In genomic region chr3:53155763-53156162, GRCh38 we compare ENCODE assay signal across 15 cellular contexts. TPM values are rescaled to one million over a fixed set of nuclear protein-coding genes. Genes with fewer than 3 reads are reported as not detected.
DNase-seq lines count a peak whose midpoint lies in the region; ATAC-seq and TF ChIP-seq lines count a peak whose summit lies in the region.
"Had no signal": no experiment of that assay in that cellular context is flagged by ENCODE, and none has a peak within 500 bp of the region (broad histone marks: within the 10 kb centered on the region; RNA-seq: fewer than 3 reads in every experiment).

No MANE protein-coding gene starts in this region.

- H3K27me3 ChIP-seq in mammary epithelial cell (ENCODE audit: insufficient read depth, low read length) (no peaks in the 10 kb centered on the region), lung (ENCODE audit: control insufficient read depth, insufficient read depth) (no peaks in the 10 kb centered on the region), upper lobe of right lung (no peaks in the 10 kb centered on the region)

- no peak overlapping the region for H3K4me3 Mint-ChIP-seq in MCF 10A (ENCODE audit: unreplicated experiment)
- no peak overlapping the region for H3K4me3 Mint-ChIP-seq in activated CD4-positive, alpha-beta memory T cell treated with anti-CD3 and anti-CD28 coated beads for 36 hours
- H3K4me3 Mint-ChIP-seq in activated naive CD4-positive, alpha-beta T cell treated with anti-CD3 and anti-CD28 coated beads for 36 hours, result no peak overlapping the region
- H3K4me3 Mint-ChIP-seq: activated T-helper 1 cell treated with anti-CD3 and anti-CD28 coated beads, Interleukin-12 subunit alpha, Interleukin-12 subunit beta, Interleukin-2, Interleukin-4 antibody, amounts not matched to agents 30 ng/mL and 10 ng/mL and 1 ng/mL, durations not matched to agents 14 hours and 24 hours and 36 hours; CD8-positive, alpha-beta memory T cell had no signal

- no peak overlapping the region for H3K27ac Mint-ChIP-seq in MCF 10A (ENCODE audit: low read depth, unreplicated experiment)
- H3K27ac Mint-ChIP-seq in activated CD4-positive, alpha-beta memory T cell treated with anti-CD3 and anti-CD28 coated beads for 36 hours, result no peak overlapping the region
- no peak overlapping the region for H3K27ac Mint-ChIP-seq in activated naive CD4-positive, alpha-beta T cell treated with anti-CD3 and anti-CD28 coated beads for 36 hours
- H3K27ac Mint-ChIP-seq: activated T-helper 1 cell treated with anti-CD3 and anti-CD28 coated beads, Interleukin-12 subunit alpha, Interleukin-12 subunit beta, Interleukin-2, Interleukin-4 antibody, amounts not matched to agents 30 ng/mL and 10 ng/mL and 1 ng/mL, durations not matched to agents 14 hours and 24 hours and 36 hours; CD8-positive, alpha-beta memory T cell; naive thymus-derived CD8-positive, alpha-beta T cell had no signal

- no peaks in the 10 kb centered on the region for H3K79me2 ChIP-seq in mammary epithelial cell (ENCODE audit: insufficient read depth, low read length)

- no peaks in the 10 kb centered on the region for H4K20me1 ChIP-seq in mammary epithelial cell (ENCODE audit: insufficient read depth, low read length)

- BruUV-seq in MCF 10A (replicated peaks; lab: Mats Ljungman, UMichigan), result no TSS peak
- no TSS peak for BruUV-seq in mammary epithelial cell (replicated peaks; lab: Mats Ljungman, UMichigan)

- DNase-seq in T47D (ENCODE audit: low read depth in 1 of 2, low spot score in 1 of 2) (peak; percentile 89 to 94), MCF 10A (ENCODE audit: unreplicated experiment) (no peak), mammary epithelial cell (peak; percentile 54), lung (ENCODE audit: low spot score) (peak; percentile 90), upper lobe of right lung (peak; percentile 93), NCI-H2227 treated with DMSO at 0.1 percent for 48 hours (lab: John Stamatoyannopoulos, UW) (no peak)
- no peak for DNase-seq in activated CD4-positive, alpha-beta memory T cell treated with anti-CD3 and anti-CD28 coated beads for 36 hours
- no peak for DNase-seq in activated naive CD4-positive, alpha-beta T cell treated with anti-CD3 and anti-CD28 coated beads for 36 hours
- DNase-seq: activated CD4-positive, alpha-beta T cell treated with anti-CD3 and anti-CD28 coated beads, Interleukin-2, amount 50 U/mL, for 48 hours; CD8-positive, alpha-beta memory T cell; naive thymus-derived CD8-positive, alpha-beta T cell; NCI-H1930; stimulated activated CD4-positive, alpha-beta T cell treated with anti-CD3 and anti-CD28 coated beads, Interleukin-2, amount 100 ng/mL, for 24 hours had no signal

- H3K36me3 ChIP-seq in mammary epithelial cell (ENCODE audit: insufficient read depth, low read length) (no peaks in the 10 kb centered on the region), lung (ENCODE audit: control insufficient read depth in 2 of 2, insufficient read depth in 2 of 2, low read length in 2 of 2) (no peaks in the 10 kb centered on the region), upper lobe of right lung (no peaks in the 10 kb centered on the region)

- CTCF ChIA-PET in MCF 10A (lab: Yijun Ruan, JAX) (no interaction called here), mammary epithelial cell (lab: Charles Lee; ENCODE audit: low non-redundant PET) (no interaction called here)
- CTCF ChIA-PET in activated CD4-positive, alpha-beta memory T cell treated with anti-CD3 and anti-CD28 coated beads for 36 hours (lab: Charles Lee), result interaction anchor here (1.2 to 1.9 kb wide), 2 partner anchors 40 to 41 kb away, joined by 3 to 5 read pairs; no protein-coding TSS in a partner anchor
- CTCF ChIA-PET in activated naive CD4-positive, alpha-beta T cell treated with anti-CD3 and anti-CD28 coated beads for 36 hours (lab: Charles Lee), result interaction anchor here (1.8 kb wide), 1 partner anchor 41 kb away, joined by 4 read pairs; no protein-coding TSS in a partner anchor

- no peaks in the 10 kb centered on the region for H3K27me3 Mint-ChIP-seq in MCF 10A (ENCODE audit: insufficient read depth, unreplicated experiment)
- H3K27me3 Mint-ChIP-seq in activated CD4-positive, alpha-beta memory T cell treated with anti-CD3 and anti-CD28 coated beads for 36 hours, result peaks cover 32% of the 10 kb centered on the region
- H3K27me3 Mint-ChIP-seq in activated naive CD4-positive, alpha-beta T cell treated with anti-CD3 and anti-CD28 coated beads for 36 hours (ENCODE audit: low read depth), result peaks cover 39% of the 10 kb centered on the region

- intact Hi-C loops in MCF 10A (cut with micrococcal nuclease) (no loop called here), mammary epithelial cell (cut with micrococcal nuclease) (no loop called here), upper lobe of right lung (cut with DNase I) (no loop called here)
- intact Hi-C loops in activated CD4-positive, alpha-beta memory T cell treated with anti-CD3 and anti-CD28 coated beads for 36 hours (cut with micrococcal nuclease), result no loop called here
- intact Hi-C loops in activated naive CD4-positive, alpha-beta T cell treated with anti-CD3 and anti-CD28 coated beads for 36 hours (cut with micrococcal nuclease), result no loop called here

- in situ Hi-C loops in T47D (cut with HindIII; ENCODE audit: low pct_unique_long_range_greater_than_20kb, low sequenced_read_pairs), result no loop called here
- in situ Hi-C loops in mammary epithelial cell (cut with MboI; ENCODE audit: low sequenced_read_pairs in 2 of 2), result no loop called here

- H3K9ac ChIP-seq in mammary epithelial cell (ENCODE audit: insufficient read depth, low read length), result no peak overlapping the region

- H3K4me1 Mint-ChIP-seq in MCF 10A (ENCODE audit: insufficient read depth, unreplicated experiment), result peaks cover 18% of the 10 kb centered on the region
- H3K4me1 Mint-ChIP-seq in activated CD4-positive, alpha-beta memory T cell treated with anti-CD3 and anti-CD28 coated beads for 36 hours (ENCODE audit: low read depth), result peaks cover 4% of the 10 kb centered on the region
- H3K4me1 Mint-ChIP-seq in activated naive CD4-positive, alpha-beta T cell treated with anti-CD3 and anti-CD28 coated beads for 36 hours (ENCODE audit: low read depth), result peaks cover 7% of the 10 kb centered on the region

- no peaks in the 10 kb centered on the region for H3K9me3 Mint-ChIP-seq in MCF 10A (ENCODE audit: unreplicated experiment)
- H3K9me3 Mint-ChIP-seq in activated CD4-positive, alpha-beta memory T cell treated with anti-CD3 and anti-CD28 coated beads for 36 hours, result no peaks in the 10 kb centered on the region
- H3K9me3 Mint-ChIP-seq in activated naive CD4-positive, alpha-beta T cell treated with anti-CD3 and anti-CD28 coated beads for 36 hours, result no peaks in the 10 kb centered on the region
- H3K9me3 Mint-ChIP-seq: activated T-helper 1 cell treated with anti-CD3 and anti-CD28 coated beads, Interleukin-12 subunit alpha, Interleukin-12 subunit beta, Interleukin-2, Interleukin-4 antibody, amounts not matched to agents 30 ng/mL and 10 ng/mL and 1 ng/mL, durations not matched to agents 14 hours and 24 hours and 36 hours; CD8-positive, alpha-beta memory T cell; naive thymus-derived CD8-positive, alpha-beta T cell had no signal

- H3K4me2 ChIP-seq in mammary epithelial cell (ENCODE audit: insufficient read depth, low read depth, low read length), result peak overlapping the region; percentile 47

- H3K9me3 ChIP-seq in mammary epithelial cell (replicated peaks; ENCODE audit: insufficient read depth, low read length) (no peaks in the 10 kb centered on the region), lung (ENCODE audit: control insufficient read depth in 2 of 2, insufficient read depth in 1 of 2, low read length in 1 of 2) (no peaks in the 10 kb centered on the region), upper lobe of right lung (no peaks in the 10 kb centered on the region)

- no peak for TF ChIP-seq CTCF in MCF 10A (IDR thresholded peaks at IDR 0.05; ENCODE audit: unreplicated experiment)
- no peak for TF ChIP-seq CTCF in mammary epithelial cell (conservative IDR thresholded peaks at IDR 0.05 in 1 of 2, IDR thresholded peaks at IDR 0.05 in 1 of 2; ENCODE audit: extremely low read depth in 1 of 2, insufficient read depth in 1 of 2, low read depth in 1 of 2, low read length in 2 of 2)
- no peak for TF ChIP-seq CTCF in lung (IDR thresholded peaks at IDR 0.05; ENCODE audit: control extremely low read depth, extremely low read depth)
- TF ChIP-seq CTCF in upper lobe of right lung (IDR thresholded peaks at IDR 0.05), result no peak

- WGBS in mammary epithelial cell (ENCODE audit: low coverage, missing lambda C conversion rate), result 23% methylated on average over 5 of the region's 5 CpGs
- WGBS in lung, 2 donors, result 58 to 78% methylated on average over 5 of the region's 5 CpGs

- peak overlapping the region; percentile 12 for H2AFZ ChIP-seq in mammary epithelial cell (ENCODE audit: low read depth, low read length)

- dilution Hi-C loops in mammary epithelial cell (cut with HindIII; ENCODE audit: low sequenced_read_pairs), result no loop called here

- POLR2A ChIA-PET in MCF 10A (lab: Yijun Ruan, JAX), result interaction anchor here (0.6 to 2.0 kb wide), 2 partner anchors 15 to 25 kb away, joined by 3 to 6 read pairs; no protein-coding TSS in a partner anchor
- POLR2A ChIA-PET in activated CD4-positive, alpha-beta memory T cell treated with anti-CD3 and anti-CD28 coated beads for 36 hours (lab: Charles Lee), result interaction anchor here (1.0 kb wide), 1 partner anchor 26 kb away, joined by 3 read pairs; no protein-coding TSS in a partner anchor

- H3K4me1 ChIP-seq in mammary epithelial cell (ENCODE audit: insufficient read depth, low read length) (peaks cover 41% of the 10 kb centered on the region), lung (ENCODE audit: control insufficient read depth in 2 of 2, insufficient read depth in 2 of 2, low read length in 2 of 2) (peaks cover 0 to 29% of the 10 kb centered on the region in 2 donors), upper lobe of right lung (peaks cover 50% of the 10 kb centered on the region)

- H3K4me3 ChIP-seq in mammary epithelial cell (replicated peaks in 1 of 3; ENCODE audit: insufficient read depth in 1 of 3, low read depth in 2 of 3, low read length in 3 of 3), result no peak overlapping the region
- no peak overlapping the region for H3K4me3 ChIP-seq in lung
- H3K4me3 ChIP-seq in upper lobe of right lung, result no peak overlapping the region

- H3K36me3 Mint-ChIP-seq in MCF 10A (ENCODE audit: insufficient read depth, unreplicated experiment), result peaks cover 9% of the 10 kb centered on the region
- no peaks in the 10 kb centered on the region for H3K36me3 Mint-ChIP-seq in activated CD4-positive, alpha-beta memory T cell treated with anti-CD3 and anti-CD28 coated beads for 36 hours
- H3K36me3 Mint-ChIP-seq in activated naive CD4-positive, alpha-beta T cell treated with anti-CD3 and anti-CD28 coated beads for 36 hours (ENCODE audit: low read depth), result no peaks in the 10 kb centered on the region
- H3K36me3 Mint-ChIP-seq: naive thymus-derived CD8-positive, alpha-beta T cell had no signal

- H3K27ac ChIP-seq in mammary epithelial cell (ENCODE audit: insufficient read depth, low read depth, low read length) (no peak overlapping the region), lung (ENCODE audit: low read depth in 1 of 2, low read length in 1 of 2) (peak overlapping the region in 1 of 2 donors; percentile 69), upper lobe of right lung (peak overlapping the region; percentile 66)

- ATAC-seq in lung (ENCODE audit: insufficient read depth, low FRiP score) (peak; percentile 49), upper lobe of right lung (peak; percentile 77)
- ATAC-seq: naive thymus-derived CD8-positive, alpha-beta T cell; right cardiac atrium had no signal

RNA-seq across cellular contexts. Expression of gene PRKCD, which starts 5.2 kb away (rescaled TPM):
- total RNA-seq in MCF 10A (2022) (9.6 and 9.8 TPM in 2 replicates), mammary epithelial cell (10 to 100 TPM in 1 of 2 donors, 1 to 10 TPM in 1; 6.2 to 37.2 TPM), lung (10 to 100 TPM; 34.9 to 85.2 TPM), upper lobe of right lung (78.4 TPM)
- polyA plus RNA-seq in mammary epithelial cell (60.1 TPM), lung (10 to 100 TPM; 47.3 to 84.5 TPM)
- polyA minus RNA-seq in mammary epithelial cell, result 39.5 TPM
- total RNA-seq in activated CD4-positive, alpha-beta memory T cell treated with anti-CD3 and anti-CD28 coated beads for 36 hours, result 10 to 100 TPM; 23.8 to 25.9 TPM
- total RNA-seq in activated naive CD4-positive, alpha-beta T cell treated with anti-CD3 and anti-CD28 coated beads for 36 hours, result 10 to 100 TPM in 1 of 2 experiments, 1 to 10 TPM in 1; 9.1 to 10.2 TPM

RNA-seq across cellular contexts. Expression of gene RFT1, which starts 25.5 kb away (rescaled TPM):
- total RNA-seq in MCF 10A (2022) (40.1 and 42.7 TPM in 2 replicates), mammary epithelial cell (10 to 100 TPM; 15.2 to 29.3 TPM), lung (10 to 100 TPM; 21.3 to 23.1 TPM), upper lobe of right lung (20.6 TPM)
- polyA plus RNA-seq in mammary epithelial cell (23.4 TPM), lung (10 to 100 TPM; 10.8 to 22.0 TPM)
- polyA minus RNA-seq in mammary epithelial cell, result 52.3 TPM
- total RNA-seq in activated CD4-positive, alpha-beta memory T cell treated with anti-CD3 and anti-CD28 coated beads for 36 hours, result 10 to 100 TPM; 35.0 to 38.2 TPM
- 10 to 100 TPM; 29.9 to 31.7 TPM for total RNA-seq in activated naive CD4-positive, alpha-beta T cell treated with anti-CD3 and anti-CD28 coated beads for 36 hours

Comparison
In these comparisons a context has a peak if more than half of its experiments do, and no peak if none do; other contexts are left out.
1. DNase-seq: peak in T47D (2 of 2), mammary epithelial cell (single experiment), lung (single experiment) and upper lobe of right lung (single experiment); none in MCF 10A (single experiment), NCI-H2227 treated with DMSO at 0.1 percent for 48 hours (single experiment), activated CD4-positive, alpha-beta memory T cell treated with anti-CD3 and anti-CD28 coated beads for 36 hours (single experiment) and activated naive CD4-positive, alpha-beta T cell treated with anti-CD3 and anti-CD28 coated beads for 36 hours (single experiment).
2. CTCF ChIA-PET loops: an anchor here in activated CD4-positive, alpha-beta memory T cell treated with anti-CD3 and anti-CD28 coated beads for 36 hours (1.2 to 1.9 kb wide) and activated naive CD4-positive, alpha-beta T cell treated with anti-CD3 and anti-CD28 coated beads for 36 hours (1.8 kb wide); none called in MCF 10A and mammary epithelial cell.